1 cellular context compared by ENCODE assay signal in the genomic region with DNA sequence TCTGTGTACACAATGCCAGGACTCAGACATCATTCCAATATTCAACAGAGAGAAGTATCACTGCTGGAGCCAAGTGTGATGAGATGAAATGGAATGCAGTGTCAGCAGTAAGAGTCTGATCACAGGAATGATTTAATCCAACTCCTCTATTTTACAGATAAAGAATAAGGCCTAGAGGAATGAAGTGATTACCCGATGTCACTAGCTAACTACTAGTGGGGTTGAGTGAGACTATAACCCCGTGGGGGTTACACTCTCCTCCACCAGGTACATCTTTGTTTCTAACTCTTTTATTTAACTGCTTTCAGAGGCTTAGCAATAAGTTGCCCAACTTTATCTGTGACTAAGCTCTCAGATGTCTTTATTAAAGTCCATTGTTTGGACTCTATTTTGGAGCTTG.
TF ChIP-seq lines count a peak whose summit lies in the region.

No MANE protein-coding gene starts in this region.

TF ChIP-seq in A549, 52 proteins besides CTCF, POLR2A, EP300 and RAD21 (continued from another document):
- TF ChIP-seq FOSL2 (IDR thresholded peaks at IDR 0.05) = peak; percentile 24; the same call in 1 of the 2 replicates
- TF ChIP-seq FOSL2 (CRISPR knock-in tag; IDR thresholded peaks at IDR 0.05) = no peak
- TF ChIP-seq JUNB (IDR thresholded peaks at IDR 0.05) = peak; percentile 73
- TF ChIP-seq MAFK (IDR thresholded peaks at IDR 0.05; ENCODE audit: partially characterized antibody) = peak; percentile 89
- no peak for TF ChIP-seq ZNF302 (CRISPR knock-in tag; IDR thresholded peaks at IDR 0.05)
- TF ChIP-seq HMGXB4 (CRISPR knock-in tag; IDR thresholded peaks at IDR 0.05; ENCODE audit: borderline replicate concordance) = no peak
- TF ChIP-seq ESRRA (IDR thresholded peaks at IDR 0.05; ENCODE audit: borderline replicate concordance, low read length) = no peak
